In the genomic region with DNA sequence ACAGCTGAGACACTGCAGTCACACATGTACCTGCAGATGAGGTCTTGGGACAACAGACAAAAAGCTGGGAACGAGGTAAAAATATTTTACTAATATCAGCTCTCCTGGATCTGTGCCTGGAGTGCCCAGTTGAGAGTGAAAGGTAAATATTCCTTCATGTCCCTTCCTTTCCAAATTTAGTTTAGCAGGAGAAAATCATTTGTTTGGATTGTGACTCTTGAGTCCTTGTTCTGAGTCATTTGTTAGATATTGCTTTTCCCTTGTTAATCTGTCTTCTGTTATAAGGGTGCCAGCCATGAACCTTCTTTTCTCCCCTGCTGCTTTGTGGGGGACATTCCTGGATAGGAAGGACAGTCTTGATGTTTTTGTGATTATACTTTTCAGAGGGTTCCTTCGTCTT, we compare ENCODE assay signal across 22 cellular contexts.
"Had no signal": no experiment of that assay in that cellular context is flagged by ENCODE, and none has a peak within 500 bp of the region (broad histone marks: within the 10 kb centered on the region; RNA-seq: fewer than 3 reads in every experiment).

No MANE protein-coding gene starts in this region.

- H3K4me1 ChIP-seq: esophagus muscularis mucosa, foreskin keratinocyte, gastroesophageal sphincter, heart left ventricle, lower lobe of right lung had no signal

- ATAC-seq: foreskin keratinocyte, gastroesophageal sphincter, heart left ventricle, left colon, left lobe of liver, left ventricle myocardium superior, mucosa of descending colon had no signal

- H3K9me3 ChIP-seq: esophagus muscularis mucosa, gastroesophageal sphincter, heart left ventricle, lower lobe of right lung, mucosa of descending colon had no signal

- H3K4me3 ChIP-seq: coronary artery, dorsolateral prefrontal cortex, esophagus muscularis mucosa, gastroesophageal sphincter, heart left ventricle, hepatocyte, lower lobe of right lung, mucosa of descending colon had no signal

- H3K4me2 ChIP-seq: hepatocyte had no signal

- H2AFZ ChIP-seq: hepatocyte had no signal

- H3K27me3 ChIP-seq: dorsolateral prefrontal cortex, esophagus muscularis mucosa, foreskin keratinocyte, gastroesophageal sphincter, heart left ventricle, hepatocyte had no signal

- DNase-seq: dermis blood vessel endothelial cell; dorsolateral prefrontal cortex; effector CD4-positive, alpha-beta T cell; effector memory CD4-positive, alpha-beta T cell; foreskin keratinocyte; heart left ventricle; hypothalamus; immature natural killer cell; islet precursor cell; kidney; kidney glomerular epithelial cell; left colon; left ventricle myocardium superior; lower lobe of right lung; mesenchymal stem cell; mucosa of descending colon; naive B cell had no signal

- H3K36me3 ChIP-seq: esophagus muscularis mucosa, gastroesophageal sphincter, heart left ventricle, lower lobe of right lung had no signal

- H3K79me2 ChIP-seq: hepatocyte had no signal

- H3K27ac ChIP-seq: coronary artery, dorsolateral prefrontal cortex, esophagus muscularis mucosa, foreskin keratinocyte, gastroesophageal sphincter, heart left ventricle, hepatocyte, lower lobe of right lung had no signal
